In the genomic region with DNA sequence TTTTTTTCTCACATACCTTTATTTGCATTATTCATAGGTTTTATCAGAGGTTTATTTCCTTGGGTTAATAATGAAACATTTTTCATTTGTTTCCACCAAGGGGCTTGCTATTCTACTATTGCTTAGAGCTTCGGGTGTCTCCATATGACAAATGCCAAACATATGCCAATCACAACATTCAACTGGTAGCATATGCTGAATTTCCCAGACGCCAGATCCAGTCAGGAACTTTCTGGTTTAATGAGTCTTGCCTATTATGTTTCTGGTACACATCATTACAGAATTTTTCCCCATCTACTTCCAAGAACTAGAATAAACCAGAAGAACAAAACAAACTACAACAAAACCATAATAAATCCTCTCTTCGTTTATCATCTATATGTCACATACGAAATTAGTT, we compare ENCODE assay signal across 10 cellular contexts.
"Had no signal": no experiment of that assay in that cellular context is flagged by ENCODE, and none has a peak within 500 bp of the region (broad histone marks: within the 10 kb centered on the region; RNA-seq: fewer than 3 reads in every experiment).

No MANE protein-coding gene starts in this region.

- DNase-seq: GM23248, H9, HCEC 1CT, HFFc6, IMR-90, KG1 had no signal

- ATAC-seq: K562 had no signal

- H2AFZ ChIP-seq: GM23248 had no signal

- H3K27ac Mint-ChIP-seq: HFFc6 had no signal

- H3K4me3 Mint-ChIP-seq: H9, HFFc6 had no signal

- H3K27ac ChIP-seq: GM23248, HL-60 had no signal

- H3K9me3 Mint-ChIP-seq: H9 had no signal

- H3K4me3 ChIP-seq: GM23248, K562 had no signal

- FAIRE-seq: H1, H54, K562 had no signal
